26 cellular contexts compared by ENCODE assay signal in the genomic region with DNA sequence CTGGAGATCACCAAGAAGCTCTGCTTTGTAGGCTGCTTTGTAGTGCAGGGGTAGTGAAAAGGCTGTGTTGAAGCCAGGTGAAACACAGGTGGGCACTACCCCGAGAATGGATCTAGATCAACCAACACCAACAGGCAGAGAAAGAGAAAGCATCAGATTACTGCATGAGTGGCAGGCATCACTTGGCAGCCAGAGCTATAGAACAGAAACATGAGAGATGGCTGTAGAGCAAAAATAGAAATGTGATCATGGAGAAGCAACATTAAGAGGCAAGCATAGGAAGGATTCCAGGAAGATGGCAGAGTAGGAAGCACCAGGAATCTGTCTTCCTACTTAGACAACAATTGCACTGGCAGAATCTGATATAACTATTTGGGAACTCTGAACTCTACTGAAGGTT.
"Had no signal": no experiment of that assay in that cellular context is flagged by ENCODE, and none has a peak within 500 bp of the region (broad histone marks: within the 10 kb centered on the region; RNA-seq: fewer than 3 reads in every experiment).

No MANE protein-coding gene starts in this region.

- H3K27me3 ChIP-seq: esophagus muscularis mucosa, heart right ventricle, left lung, ovary, right lobe of liver, suprapubic skin, transverse colon, upper lobe of right lung, uterus had no signal

- H3K9me3 ChIP-seq: esophagus muscularis mucosa, left lung, ovary, right lobe of liver, suprapubic skin, transverse colon, upper lobe of right lung, uterus had no signal

- H3K36me3 ChIP-seq: esophagus muscularis mucosa, heart right ventricle, left lung, ovary, right lobe of liver, suprapubic skin, transverse colon, upper lobe of right lung, uterus had no signal

- H3K4me1 ChIP-seq: esophagus muscularis mucosa, heart right ventricle, left lung, right lobe of liver, suprapubic skin, transverse colon, upper lobe of right lung, uterus had no signal

- H3K27ac ChIP-seq: coronary artery, esophagus muscularis mucosa, foreskin keratinocyte, heart right ventricle, left lung, ovary, right lobe of liver, suprapubic skin, transverse colon, upper lobe of right lung, uterus had no signal

- H3K4me2 ChIP-seq: smooth muscle cell had no signal

- ATAC-seq: foreskin keratinocyte; heart right ventricle; left cardiac atrium; left lung; right lobe of liver; stimulated activated naive CD8-positive, alpha-beta T cell treated with anti-CD3 and anti-CD28 coated beads, Interleukin-15, amount 100 ng/mL, for 72 hours; upper lobe of right lung had no signal

- H3K4me3 ChIP-seq: coronary artery, esophagus muscularis mucosa, heart right ventricle, left lung, ovary, right lobe of liver, smooth muscle cell, suprapubic skin, transverse colon, upper lobe of right lung, uterus had no signal

- DNase-seq: dermis blood vessel endothelial cell; effector memory CD4-positive, alpha-beta T cell; foreskin keratinocyte; glutamatergic neuron; heart right ventricle; hippocampal formation; left cardiac atrium; left lung; naive B cell; nephron progenitor cell; nucleus accumbens; ovary; right lobe of liver; stimulated activated CD4-positive, alpha-beta T cell treated with anti-CD3 and anti-CD28 coated beads, Interleukin-12 subunit alpha, Interleukin-12 subunit beta, amount 100 ng/mL, for 4 hours; stimulated activated CD4-positive, alpha-beta T cell treated with anti-CD3 and anti-CD28 coated beads, Interleukin-1b, Interleukin-23, amount 100 ng/mL, for 48 hours; stimulated activated CD4-positive, alpha-beta T cell treated with anti-CD3 and anti-CD28 coated beads, Interleukin-4, amount 100 ng/mL, for 1 hour; stimulated activated CD8-positive, alpha-beta memory T cell treated with anti-CD3 and anti-CD28 coated beads, Interleukin-4, amount 100 ng/mL, for 48 hours; stimulated activated naive CD4-positive, alpha-beta T cell; stimulated activated naive CD8-positive, alpha-beta T cell treated with anti-CD3 and anti-CD28 coated beads, Interleukin-15, amount 100 ng/mL, for 72 hours; transverse colon; upper lobe of right lung; uterus had no signal
